Comparison of ENCODE assay signal across 9 cellular contexts in genomic region chr2:10332402-10333246, GRCh38. TPM values are rescaled to one million over a fixed set of nuclear protein-coding genes. Genes with fewer than 3 reads are reported as not detected.
DNase-seq lines count a peak whose midpoint lies in the region; ATAC-seq, FAIRE-seq and TF ChIP-seq lines count a peak whose summit lies in the region.
"Had no signal": no experiment of that assay in that cellular context is flagged by ENCODE, and none has a peak within 500 bp of the region (broad histone marks: within the 10 kb centered on the region; RNA-seq: fewer than 3 reads in every experiment).

No MANE protein-coding gene starts in this region.

- H3K27ac ChIP-seq in heart right ventricle = peak overlapping the region in 7 of 10 donors; percentile 23 to 84 (median 67)
- H3K27ac ChIP-seq in right atrium auricular region = peak overlapping the region in 1 of 2 donors; percentile 8
- H3K27ac ChIP-seq in mucosa of rectum (ENCODE audit: low read depth in 2 of 2, low read length in 2 of 2) = peak overlapping the region; percentile 4 to 49

- H3K27me3 ChIP-seq in heart right ventricle = no peaks in the 10 kb centered on the region
- H3K27me3 ChIP-seq in right atrium auricular region = no peaks in the 10 kb centered on the region
- H3K27me3 ChIP-seq in mucosa of rectum (ENCODE audit: control insufficient read depth in 2 of 2, insufficient read depth in 2 of 2, low read length in 2 of 2) = no peaks in the 10 kb centered on the region

- H3K4me1 ChIP-seq in heart right ventricle = peaks cover 0 to 61% (median 52%) of the 10 kb centered on the region in 9 donors
- H3K4me1 ChIP-seq in right atrium auricular region = peaks cover 0 to 37% of the 10 kb centered on the region in 2 donors
- H3K4me1 ChIP-seq in mucosa of rectum (ENCODE audit: control insufficient read depth in 2 of 2, insufficient read depth in 2 of 2, low read length in 2 of 2) = peaks cover 26 to 38% of the 10 kb centered on the region in 2 donors

- intact Hi-C loops in heart right ventricle (cut with DNase I) = loop anchor here in 4 of 10 donors (5.0 kb wide), 4 partner anchors 50 to 95 kb away; no protein-coding TSS in a partner anchor

- H3K4me1 Mint-ChIP-seq in activated T-cell treated with anti-CD3 and anti-CD28 coated beads, Interleukin-2, amount 50 U/mL, for 72 hours (ENCODE audit: low read depth) = peaks cover 61% of the 10 kb centered on the region
- peaks cover 40% of the 10 kb centered on the region for H3K4me1 Mint-ChIP-seq in type B pancreatic cell (ENCODE audit: unreplicated experiment)

- H3K27me3 Mint-ChIP-seq in activated T-cell treated with anti-CD3 and anti-CD28 coated beads, Interleukin-2, amount 50 U/mL, for 72 hours (ENCODE audit: low read depth) = no peaks in the 10 kb centered on the region
- no peaks in the 10 kb centered on the region for H3K27me3 Mint-ChIP-seq in type B pancreatic cell

- no peak for TF ChIP-seq CTCF in heart right ventricle (IDR thresholded peaks at IDR 0.05)
- no peak for TF ChIP-seq CTCF in right atrium auricular region (IDR thresholded peaks at IDR 0.05)
- TF ChIP-seq CTCF in type B pancreatic cell (conservative IDR thresholded peaks at IDR 0.05) = no peak
- TF ChIP-seq CTCF in omental fat pad (IDR thresholded peaks at IDR 0.05) = no peak

- peaks cover 0 to 4% of the 10 kb centered on the region in 2 donors for H3K36me3 Mint-ChIP-seq in activated T-cell treated with anti-CD3 and anti-CD28 coated beads, Interleukin-2, amount 50 U/mL, for 72 hours (ENCODE audit: insufficient read depth in 2 of 2)
- no peaks in the 10 kb centered on the region for H3K36me3 Mint-ChIP-seq in type B pancreatic cell

- FAIRE-seq in RCC 7860 (lab: Jason Lieb, UNC) = no peak

- DNase-seq in heart right ventricle (no peak), right atrium auricular region (ENCODE audit: low spot score) (no peak), type B pancreatic cell (ENCODE audit: extremely low spot score, unreplicated experiment) (no peak), RCC 7860 (ENCODE audit: low spot score) (no peak), DMS153 (lab: John Stamatoyannopoulos, UW) (no peak), omental fat pad (ENCODE audit: low spot score) (no peak)
- peak in 1 of 2 donors; percentile 22 for DNase-seq in activated T-cell treated with anti-CD3 and anti-CD28 coated beads, Interleukin-2, amount 50 U/mL, for 72 hours
- DNase-seq: NCI-H2107 had no signal

- H3K4me3 ChIP-seq in heart right ventricle (no peak overlapping the region), right atrium auricular region (no peak overlapping the region), mucosa of rectum (ENCODE audit: low read length in 2 of 2) (no peak overlapping the region)

- no peak for ATAC-seq in heart right ventricle
- peak; percentile 5 to 8 for ATAC-seq in activated T-cell treated with anti-CD3 and anti-CD28 coated beads, Interleukin-2, amount 50 U/mL, for 72 hours (replicated peaks in 1 of 2)
- ATAC-seq in omental fat pad (ENCODE audit: low FRiP score) = no peak

- H3K36me3 ChIP-seq in heart right ventricle (peaks cover 0 to 4% (median 0%) of the 10 kb centered on the region in 9 donors), right atrium auricular region (no peaks in the 10 kb centered on the region), mucosa of rectum (ENCODE audit: control insufficient read depth in 2 of 2, insufficient read depth in 2 of 2, low read length in 2 of 2) (no peaks in the 10 kb centered on the region)

- H3K9me3 Mint-ChIP-seq in activated T-cell treated with anti-CD3 and anti-CD28 coated beads, Interleukin-2, amount 50 U/mL, for 72 hours = no peaks in the 10 kb centered on the region
- no peaks in the 10 kb centered on the region for H3K9me3 Mint-ChIP-seq in type B pancreatic cell

- peak overlapping the region; percentile 89 to 91 for H3K4me3 Mint-ChIP-seq in activated T-cell treated with anti-CD3 and anti-CD28 coated beads, Interleukin-2, amount 50 U/mL, for 72 hours
- peak overlapping the region; percentile 39 for H3K4me3 Mint-ChIP-seq in type B pancreatic cell

- H3K9me3 ChIP-seq in heart right ventricle = peaks cover 0 to 14% (median 5%) of the 10 kb centered on the region in 11 donors
- peaks cover 0 to 10% of the 10 kb centered on the region in 2 donors for H3K9me3 ChIP-seq in right atrium auricular region
- H3K9me3 ChIP-seq in mucosa of rectum (ENCODE audit: control insufficient read depth in 2 of 2, low read length in 2 of 2) = peaks cover 2 to 3% of the 10 kb centered on the region in 2 donors

- peak overlapping the region; percentile 82 for H3K27ac Mint-ChIP-seq in activated T-cell treated with anti-CD3 and anti-CD28 coated beads, Interleukin-2, amount 50 U/mL, for 72 hours
- peak overlapping the region; percentile 70 for H3K27ac Mint-ChIP-seq in type B pancreatic cell

- no peak overlapping the region for H3K9ac ChIP-seq in mucosa of rectum (ENCODE audit: low read depth in 1 of 2, low read length in 2 of 2)

- 68 to 69% methylated on average over 15 of the region's 15 CpGs for WGBS in heart right ventricle, 2 donors

RNA-seq across cellular contexts. Expression of gene HPCAL1, which starts 29.9 kb away (rescaled TPM):
- 10 to 100 TPM; 15.8 to 49.2 (median 22.8) TPM for total RNA-seq in heart right ventricle
- 10 to 100 TPM; 31.8 to 46.4 TPM for polyA plus RNA-seq in heart right ventricle
- total RNA-seq in right atrium auricular region = 10 to 100 TPM; 28.7 to 35.5 TPM
- 10 to 100 TPM; 43.9 to 52.0 TPM for total RNA-seq in activated T-cell treated with anti-CD3 and anti-CD28 coated beads, Interleukin-2, amount 50 U/mL, for 72 hours
- total RNA-seq in type B pancreatic cell (ENCODE audit: low replicate concordance) = 13.4 and 17.8 TPM in 2 replicates
- 10 to 100 TPM; 51.8 to 75.8 (median 67.8) TPM for total RNA-seq in omental fat pad

Comparison
In these comparisons a context has a peak if more than half of its experiments do, and no peak if none do; other contexts are left out.
1. ATAC-seq: peak in activated T-cell treated with anti-CD3 and anti-CD28 coated beads, Interleukin-2, amount 50 U/mL, for 72 hours (2 of 2); none in heart right ventricle (0 of 8) and omental fat pad (single experiment).